In the genomic region with DNA sequence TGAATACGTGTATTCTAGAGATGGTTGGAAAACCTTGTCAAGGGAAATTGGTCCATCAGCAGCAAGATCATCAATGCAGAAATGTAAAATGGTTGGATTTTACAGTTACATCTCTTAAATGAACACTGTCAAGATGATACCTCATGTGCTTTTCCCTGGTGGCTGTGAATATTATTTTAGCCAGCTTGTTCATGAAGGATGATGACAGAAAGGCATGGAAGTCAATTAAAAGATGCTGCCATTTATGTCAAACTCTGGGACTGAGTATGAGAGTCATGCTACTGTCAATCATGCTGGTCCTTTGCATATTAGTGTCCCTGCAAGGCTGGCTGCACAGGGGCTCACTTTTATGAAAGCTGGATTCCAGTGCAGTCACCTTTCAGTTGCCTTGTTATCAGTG, we compare ENCODE assay signal across 27 cellular contexts. TPM values are rescaled to one million over a fixed set of nuclear protein-coding genes. Genes with fewer than 3 reads are reported as not detected.
"Had no signal": no experiment of that assay in that cellular context is flagged by ENCODE, and none has a peak within 500 bp of the region (broad histone marks: within the 10 kb centered on the region; RNA-seq: fewer than 3 reads in every experiment).

No MANE protein-coding gene starts in this region.

- H3K36me3 Mint-ChIP-seq: mesothelial cell of epicardium had no signal

- H3K9me3 Mint-ChIP-seq: dendritic cell treated with granulocyte-macrophage colony-stimulating factor and Interleukin-4, amounts not matched to agents 40 ng/mL and 50 ng/mL, for 4 days; effector memory CD8-positive, alpha-beta T cell; endodermal cell had no signal

- H3K9me3 ChIP-seq: colonic mucosa, esophagus squamous epithelium, gastrocnemius medialis, lower lobe of right lung, mucosa of descending colon had no signal

- ATAC-seq: effector memory CD8-positive, alpha-beta T cell; esophagus mucosa; gastrocnemius medialis; heart right ventricle; left cardiac atrium; left lung; left ventricle myocardium superior; lower lobe of right lung; mucosa of descending colon had no signal

- H3K27me3 ChIP-seq: colonic mucosa, gastrocnemius medialis had no signal

- H3K4me3 Mint-ChIP-seq: dendritic cell treated with granulocyte-macrophage colony-stimulating factor and Interleukin-4, amounts not matched to agents 40 ng/mL and 50 ng/mL, for 4 days; effector memory CD8-positive, alpha-beta T cell; endodermal cell; mesothelial cell of epicardium had no signal

- H3K36me3 ChIP-seq: colonic mucosa, esophagus squamous epithelium, gastrocnemius medialis, heart right ventricle, left lung, lower lobe of right lung had no signal

- H3K4me1 Mint-ChIP-seq: endodermal cell had no signal

- H3K4me3 ChIP-seq: colonic mucosa, esophagus squamous epithelium, gastrocnemius medialis, heart right ventricle, left lung, lower lobe of right lung, mucosa of descending colon had no signal

- H3K4me1 ChIP-seq: colonic mucosa, esophagus squamous epithelium, left lung, lower lobe of right lung had no signal

- DNase-seq: colonic mucosa; cortex of kidney; effector CD8-positive, alpha-beta T cell; effector memory CD8-positive, alpha-beta T cell; endodermal cell; erythroblast; esophagus squamous epithelium; foreskin melanocyte; gastrocnemius medialis; glutamatergic neuron; head of caudate nucleus; heart right ventricle; hippocampal formation; left cardiac atrium; left lung; left ventricle myocardium superior; lower lobe of right lung; mesenchymal stem cell; mucosa of descending colon had no signal

- H3K27ac ChIP-seq: colonic mucosa, epithelial cell of prostate, esophagus squamous epithelium, gastrocnemius medialis, heart right ventricle, left lung, lower lobe of right lung had no signal

- H3K27ac Mint-ChIP-seq: dendritic cell treated with granulocyte-macrophage colony-stimulating factor and Interleukin-4, amounts not matched to agents 40 ng/mL and 50 ng/mL, for 4 days; effector memory CD8-positive, alpha-beta T cell; endodermal cell; mesothelial cell of epicardium had no signal

RNA-seq across cellular contexts. Expression of a gene that starts 10.3 kb away (rescaled TPM):
- total RNA-seq: dermis microvascular lymphatic vessel endothelial cell, glomerular endothelial cell, lung microvascular endothelial cell had no signal
- polyA plus RNA-seq: keratinocyte had no signal
